5 cellular contexts compared by ENCODE assay signal in genomic region chr19:4541806-4542145, GRCh38. TPM values are rescaled to one million over a fixed set of nuclear protein-coding genes. Genes with fewer than 3 reads are reported as not detected.
"Had no signal": no experiment of that assay in that cellular context is flagged by ENCODE, and none has a peak within 500 bp of the region (broad histone marks: within the 10 kb centered on the region; RNA-seq: fewer than 3 reads in every experiment).

No MANE protein-coding gene starts in this region.

RNA-seq across cellular contexts. Expression of gene LRG1, which starts 1.9 kb away (rescaled TPM):
- total RNA-seq: HT1080, LHCN-M2, RPMI7951 had no signal

RNA-seq across cellular contexts. Expression of gene PLIN5, which starts 6.8 kb away (rescaled TPM):
- total RNA-seq: HT1080, MCF 10A, NCI-H460, RPMI7951 had no signal

RNA-seq across cellular contexts. Expression of gene PLIN4, which starts 23.5 kb away (rescaled TPM):
- total RNA-seq: RPMI7951 had no signal
